Comparison of ENCODE assay signal across 1 cellular context in genomic region chr19:38734176-38734425, GRCh38.
TF ChIP-seq lines count a peak whose summit lies in the region.

No MANE protein-coding gene starts in this region.

TF ChIP-seq in K562, 482 proteins besides CTCF, POLR2A, EP300 and RAD21:
- TF ChIP-seq SMAD1 (IDR thresholded peaks at IDR 0.05; ENCODE audit: low read depth, low read length, partially characterized antibody): no peak
- TF ChIP-seq SPI1 (IDR thresholded peaks at IDR 0.05; ENCODE audit: borderline replicate concordance, low read depth, low read length): peak; percentile 41; the same call in 1 of the 2 replicates
- TF ChIP-seq MIER1 (IDR thresholded peaks at IDR 0.05; ENCODE audit: low read depth): no peak
- TF ChIP-seq ZNF609 (CRISPR knock-in tag; IDR thresholded peaks at IDR 0.05; ENCODE audit: borderline replicate concordance): 0 out of 2 replicates have a peak, but pooled peaks have one; percentile 8
